ENCODE assay signal across 1 cellular context in genomic region chr16:4637501-4638166, GRCh38.
TF ChIP-seq lines count a peak whose summit lies in the region.

No MANE protein-coding gene starts in this region.

TF ChIP-seq in GM12878, 131 proteins besides CTCF, POLR2A, EP300 and RAD21:
- TF ChIP-seq NFIC (IDR thresholded peaks at IDR 0.05; ENCODE audit: low read depth, low read length): no peak
- TF ChIP-seq ZNF592 (IDR thresholded peaks at IDR 0.05): no peak
- no peak for TF ChIP-seq SUZ12 (IDR thresholded peaks at IDR 0.05; ENCODE audit: unreplicated experiment)
- no peak for TF ChIP-seq RELB (IDR thresholded peaks at IDR 0.05; ENCODE audit: low read depth)
- TF ChIP-seq MEF2A (IDR thresholded peaks at IDR 0.05; ENCODE audit: insufficient read depth, low read depth, low read length): no peak
- no peak for TF ChIP-seq SP1 (IDR thresholded peaks at IDR 0.05; ENCODE audit: low read depth, low read length)
